1 cellular context compared by ENCODE assay signal in the genomic region with DNA sequence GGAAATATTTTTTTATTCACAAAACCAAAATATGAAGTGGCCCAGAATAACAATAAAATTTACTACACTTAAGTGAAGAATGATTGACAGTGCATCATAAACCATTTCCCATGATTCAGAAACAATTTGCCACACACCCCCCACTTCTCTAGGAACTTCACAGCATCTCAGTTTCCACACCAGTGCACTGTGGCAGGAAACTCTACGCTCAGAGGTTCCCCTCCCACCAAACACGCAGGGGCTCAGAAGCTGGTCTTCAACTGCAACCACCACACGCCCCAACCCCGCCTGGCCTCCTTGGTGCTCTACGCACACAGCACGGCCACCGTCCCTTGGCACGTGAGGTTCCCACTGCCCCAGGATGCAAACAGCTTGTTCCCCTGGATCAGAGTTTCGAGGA.
TF ChIP-seq lines count a peak whose summit lies in the region.

No MANE protein-coding gene starts in this region.

TF ChIP-seq in SK-N-SH, 30 proteins besides CTCF, POLR2A, EP300 and RAD21 (continued from another document):
- TF ChIP-seq, protein P1, sequence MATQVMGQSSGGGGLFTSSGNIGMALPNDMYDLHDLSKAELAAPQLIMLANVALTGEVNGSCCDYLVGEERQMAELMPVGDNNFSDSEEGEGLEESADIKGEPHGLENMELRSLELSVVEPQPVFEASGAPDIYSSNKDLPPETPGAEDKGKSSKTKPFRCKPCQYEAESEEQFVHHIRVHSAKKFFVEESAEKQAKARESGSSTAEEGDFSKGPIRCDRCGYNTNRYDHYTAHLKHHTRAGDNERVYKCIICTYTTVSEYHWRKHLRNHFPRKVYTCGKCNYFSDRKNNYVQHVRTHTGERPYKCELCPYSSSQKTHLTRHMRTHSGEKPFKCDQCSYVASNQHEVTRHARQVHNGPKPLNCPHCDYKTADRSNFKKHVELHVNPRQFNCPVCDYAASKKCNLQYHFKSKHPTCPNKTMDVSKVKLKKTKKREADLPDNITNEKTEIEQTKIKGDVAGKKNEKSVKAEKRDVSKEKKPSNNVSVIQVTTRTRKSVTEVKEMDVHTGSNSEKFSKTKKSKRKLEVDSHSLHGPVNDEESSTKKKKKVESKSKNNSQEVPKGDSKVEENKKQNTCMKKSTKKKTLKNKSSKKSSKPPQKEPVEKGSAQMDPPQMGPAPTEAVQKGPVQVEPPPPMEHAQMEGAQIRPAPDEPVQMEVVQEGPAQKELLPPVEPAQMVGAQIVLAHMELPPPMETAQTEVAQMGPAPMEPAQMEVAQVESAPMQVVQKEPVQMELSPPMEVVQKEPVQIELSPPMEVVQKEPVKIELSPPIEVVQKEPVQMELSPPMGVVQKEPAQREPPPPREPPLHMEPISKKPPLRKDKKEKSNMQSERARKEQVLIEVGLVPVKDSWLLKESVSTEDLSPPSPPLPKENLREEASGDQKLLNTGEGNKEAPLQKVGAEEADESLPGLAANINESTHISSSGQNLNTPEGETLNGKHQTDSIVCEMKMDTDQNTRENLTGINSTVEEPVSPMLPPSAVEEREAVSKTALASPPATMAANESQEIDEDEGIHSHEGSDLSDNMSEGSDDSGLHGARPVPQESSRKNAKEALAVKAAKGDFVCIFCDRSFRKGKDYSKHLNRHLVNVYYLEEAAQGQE (IDR thresholded peaks at IDR 0.05; ENCODE audit: low read depth, low read length), result no peak
- TF ChIP-seq RFX5 (IDR thresholded peaks at IDR 0.05; ENCODE audit: low read length) (no peak), MEF2A (IDR thresholded peaks at IDR 0.05; ENCODE audit: borderline replicate concordance, low read depth) (no peak), ELF1 (IDR thresholded peaks at IDR 0.05) (no peak), JUND (IDR thresholded peaks at IDR 0.05) (no peak)
